Comparison of ENCODE assay signal across 28 cellular contexts in the genomic region with DNA sequence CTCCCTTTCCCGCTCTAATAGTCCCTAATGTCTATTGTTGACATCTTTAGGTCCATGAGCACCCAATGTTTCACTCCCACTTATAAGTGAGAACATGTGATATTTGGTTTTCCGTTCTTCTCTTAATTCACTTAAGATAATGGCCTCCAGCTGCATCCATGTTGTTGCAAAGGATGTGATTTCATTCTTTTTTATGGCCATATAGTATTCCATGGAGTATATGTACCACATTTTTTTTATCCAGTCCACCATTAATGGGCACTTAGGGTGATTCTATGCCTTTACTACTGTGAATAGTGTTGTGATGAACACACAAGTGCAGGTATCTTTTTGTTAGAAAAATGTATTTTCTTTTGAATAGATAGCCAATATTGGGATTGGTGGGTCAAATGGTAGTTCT.
"Had no signal": no experiment of that assay in that cellular context is flagged by ENCODE, and none has a peak within 500 bp of the region (broad histone marks: within the 10 kb centered on the region; RNA-seq: fewer than 3 reads in every experiment).

No MANE protein-coding gene starts in this region.

- DNase-seq: colonic mucosa; cortex of kidney; dermis blood vessel endothelial cell; dorsolateral prefrontal cortex; effector CD4-positive, alpha-beta T cell; effector CD8-positive, alpha-beta T cell; effector memory CD4-positive, alpha-beta T cell; effector memory CD8-positive, alpha-beta T cell; endodermal cell; erythroblast; esophagus squamous epithelium; foreskin fibroblast; foreskin keratinocyte; foreskin melanocyte; gastrocnemius medialis; glutamatergic neuron; head of caudate nucleus; heart left ventricle; heart right ventricle had no signal

- H2AFZ ChIP-seq: hepatocyte had no signal

- H3K4me1 ChIP-seq: colonic mucosa, esophagus muscularis mucosa, esophagus squamous epithelium, foreskin keratinocyte, gastrocnemius medialis, gastroesophageal sphincter, heart left ventricle, heart right ventricle had no signal

- ATAC-seq: effector memory CD8-positive, alpha-beta T cell; esophagus mucosa; foreskin keratinocyte; gastrocnemius medialis; gastroesophageal sphincter; heart left ventricle; heart right ventricle had no signal

- H3K9me3 ChIP-seq: colonic mucosa, esophagus muscularis mucosa, esophagus squamous epithelium, gastrocnemius medialis, gastroesophageal sphincter, heart right ventricle had no signal

- FAIRE-seq: endometrium, endothelial cell of umbilical vein, frontal cortex had no signal

- H3K4me3 ChIP-seq: colonic mucosa, coronary artery, dorsolateral prefrontal cortex, esophagus muscularis mucosa, esophagus squamous epithelium, gastrocnemius medialis, gastroesophageal sphincter, heart left ventricle, hepatocyte had no signal

- H3K36me3 ChIP-seq: colonic mucosa, esophagus muscularis mucosa, esophagus squamous epithelium, gastrocnemius medialis, gastroesophageal sphincter, heart left ventricle, heart right ventricle had no signal

- H3K4me2 ChIP-seq: hepatocyte had no signal

- H3K27ac ChIP-seq: colonic mucosa, coronary artery, dorsolateral prefrontal cortex, epithelial cell of prostate, esophagus muscularis mucosa, esophagus squamous epithelium, foreskin keratinocyte, gastrocnemius medialis, gastroesophageal sphincter, heart left ventricle, heart right ventricle, hepatocyte had no signal

- H3K27me3 ChIP-seq: colonic mucosa, esophagus muscularis mucosa, gastrocnemius medialis, gastroesophageal sphincter, heart right ventricle, hepatocyte had no signal

- H3K79me2 ChIP-seq: hepatocyte had no signal
